In the genomic region with DNA sequence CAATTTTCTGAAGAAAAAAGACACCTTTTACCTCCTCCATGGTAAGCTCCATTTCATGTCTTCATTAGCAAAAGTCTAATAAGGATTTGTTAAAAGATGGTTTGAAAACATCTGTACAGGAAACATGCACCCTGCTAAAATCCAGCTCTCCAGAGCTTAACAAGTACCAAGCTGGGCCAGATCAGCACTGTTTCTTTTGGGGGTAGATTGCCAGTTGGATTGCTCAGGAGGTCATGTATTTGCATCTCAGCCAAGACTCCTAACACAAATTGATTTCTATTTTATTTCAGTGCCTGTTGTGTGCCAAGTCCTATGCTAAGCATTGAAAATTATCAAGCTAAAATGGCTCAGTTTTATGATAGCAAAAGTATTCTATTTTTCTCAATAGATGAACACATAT, we compare ENCODE assay signal across 33 cellular contexts.
"Had no signal": no experiment of that assay in that cellular context is flagged by ENCODE, and none has a peak within 500 bp of the region (broad histone marks: within the 10 kb centered on the region; RNA-seq: fewer than 3 reads in every experiment).

No MANE protein-coding gene starts in this region.

- H3K4me3 Mint-ChIP-seq: activated CD4-positive, alpha-beta memory T cell treated with anti-CD3 and anti-CD28 coated beads for 36 hours; activated CD4-positive, alpha-beta T cell treated with anti-CD3 and anti-CD28 coated beads for 36 hours; activated CD4-positive, alpha-beta T cell treated with anti-CD3 and anti-CD28 coated beads, Interleukin-2, amount 10 ng/mL, durations not matched to agents 24 days and 14 days; activated CD8-positive, alpha-beta memory T cell treated with anti-CD3 and anti-CD28 coated beads, Interleukin-2, amount 10 ng/mL, durations not matched to agents 7 days and 5 days; activated CD8-positive, alpha-beta T cell treated with anti-CD3 and anti-CD28 coated beads, Interleukin-2, amount 10 ng/mL, durations not matched to agents 7 days and 5 days; activated naive CD4-positive, alpha-beta T cell treated with anti-CD3 and anti-CD28 coated beads for 36 hours; activated naive CD4-positive, alpha-beta T cell treated with anti-CD3 and anti-CD28 coated beads, Interleukin-2, amount 50 U/mL, for 24 hours; activated naive CD8-positive, alpha-beta T cell treated with anti-CD3 and anti-CD28 coated beads for 36 hours; activated naive CD8-positive, alpha-beta T cell treated with anti-CD3 and anti-CD28 coated beads, Interleukin-2, amount 50 U/mL, for 24 hours; activated T-helper 1 cell treated with anti-CD3 and anti-CD28 coated beads, Interleukin-12 subunit alpha, Interleukin-12 subunit beta, Interleukin-2, Interleukin-4 antibody, amounts not matched to agents 30 ng/mL and 10 ng/mL and 1 ng/mL, durations not matched to agents 14 hours and 24 hours and 36 hours; central memory CD8-positive, alpha-beta T cell; effector memory CD8-positive, alpha-beta T cell had no signal

- H3K27ac Mint-ChIP-seq: activated CD4-positive, alpha-beta memory T cell treated with anti-CD3 and anti-CD28 coated beads for 36 hours; activated CD4-positive, alpha-beta T cell treated with anti-CD3 and anti-CD28 coated beads for 36 hours; activated CD4-positive, alpha-beta T cell treated with anti-CD3 and anti-CD28 coated beads, Interleukin-2, amount 10 ng/mL, durations not matched to agents 24 days and 14 days; activated CD8-positive, alpha-beta memory T cell treated with anti-CD3 and anti-CD28 coated beads, Interleukin-2, amount 10 ng/mL, durations not matched to agents 7 days and 5 days; activated CD8-positive, alpha-beta T cell treated with anti-CD3 and anti-CD28 coated beads, Interleukin-2, amount 10 ng/mL, durations not matched to agents 7 days and 5 days; activated naive CD4-positive, alpha-beta T cell treated with anti-CD3 and anti-CD28 coated beads for 36 hours; activated naive CD4-positive, alpha-beta T cell treated with anti-CD3 and anti-CD28 coated beads, Interleukin-2, amount 50 U/mL, for 24 hours; activated naive CD8-positive, alpha-beta T cell treated with anti-CD3 and anti-CD28 coated beads for 36 hours; activated naive CD8-positive, alpha-beta T cell treated with anti-CD3 and anti-CD28 coated beads, Interleukin-2, amount 50 U/mL, for 24 hours; activated T-helper 1 cell treated with anti-CD3 and anti-CD28 coated beads, Interleukin-12 subunit alpha, Interleukin-12 subunit beta, Interleukin-2, Interleukin-4 antibody, amounts not matched to agents 30 ng/mL and 10 ng/mL and 1 ng/mL, durations not matched to agents 14 hours and 24 hours and 36 hours; activated T-helper 2 cell treated with anti-CD3 and anti-CD28 coated beads, Interferon-gamma antibody, Interleukin-2, Interleukin-4, amounts not matched to agents 10 μg/mL and 5 μg/mL and 100 μg/mL, durations not matched to agents 14 hours and 24 hours and 36 hours had no signal

- H3K9me3 ChIP-seq: gastrocnemius medialis, heart left ventricle had no signal

- H3K4me3 ChIP-seq: gastrocnemius medialis, heart left ventricle had no signal

- DNase-seq: activated CD4-positive, alpha-beta memory T cell treated with anti-CD3 and anti-CD28 coated beads for 36 hours; activated CD4-positive, alpha-beta T cell treated with anti-CD3 and anti-CD28 coated beads for 36 hours; activated CD4-positive, alpha-beta T cell treated with anti-CD3 and anti-CD28 coated beads, Interleukin-2, amount 10 ng/mL, durations not matched to agents 24 days and 14 days; activated CD4-positive, CD25-positive, alpha-beta regulatory T cell; activated CD4-positive, CD25-positive, alpha-beta regulatory T cell treated with anti-CD3 and anti-CD28 coated beads, Interleukin-2, amount 50 U/mL, for 72 hours; activated CD8-positive, alpha-beta memory T cell treated with anti-CD3 and anti-CD28 coated beads, Interleukin-2, amount 10 ng/mL, durations not matched to agents 7 days and 5 days; activated CD8-positive, alpha-beta memory T cell treated with anti-CD3 and anti-CD28 coated beads, Interleukin-2, amount 50 U/mL, for 4 hours; activated CD8-positive, alpha-beta T cell treated with anti-CD3 and anti-CD28 coated beads, Interleukin-2, amount 10 ng/mL, durations not matched to agents 7 days and 5 days; activated effector memory CD4-positive, alpha-beta T cell treated with anti-CD3 and anti-CD28 coated beads, Interleukin-2, amount 50 U/mL, for 16 hours; activated naive CD4-positive, alpha-beta T cell treated with anti-CD3 and anti-CD28 coated beads for 36 hours; activated naive CD8-positive, alpha-beta T cell treated with anti-CD3 and anti-CD28 coated beads for 36 hours; activated naive CD8-positive, alpha-beta T cell treated with anti-CD3 and anti-CD28 coated beads, Interleukin-2, amount 50 U/mL, for 24 hours; activated T-cell treated with anti-CD3 and anti-CD28 coated beads, Interleukin-2, amount 50 U/mL, for 1 hour; activated T-cell treated with anti-CD3 and anti-CD28 coated beads, Interleukin-2, amount 50 U/mL, for 48 hours; brain microvascular endothelial cell; cortex of kidney; dermis blood vessel endothelial cell; effector CD4-positive, alpha-beta T cell; effector memory CD8-positive, alpha-beta T cell; foreskin keratinocyte; gastrocnemius medialis; glutamatergic neuron; heart left ventricle; T-helper 2 cell had no signal

- H3K27ac ChIP-seq: brain microvascular endothelial cell, foreskin keratinocyte, heart left ventricle had no signal

- ATAC-seq: activated CD4-positive, alpha-beta T cell treated with anti-CD3 and anti-CD28 coated beads for 36 hours; activated CD8-positive, alpha-beta memory T cell treated with anti-CD3 and anti-CD28 coated beads, Interleukin-2, amount 10 ng/mL, durations not matched to agents 7 days and 5 days; activated CD8-positive, alpha-beta T cell treated with anti-CD3 and anti-CD28 coated beads, Interleukin-2, amount 10 ng/mL, durations not matched to agents 7 days and 5 days; activated naive CD8-positive, alpha-beta T cell treated with anti-CD3 and anti-CD28 coated beads, Interleukin-2, amount 50 U/mL, for 24 hours; effector memory CD8-positive, alpha-beta T cell; esophagus mucosa; foreskin keratinocyte; gastrocnemius medialis; heart left ventricle had no signal

- H3K27me3 Mint-ChIP-seq: activated CD4-positive, alpha-beta memory T cell treated with anti-CD3 and anti-CD28 coated beads for 36 hours; activated CD4-positive, alpha-beta T cell treated with anti-CD3 and anti-CD28 coated beads for 36 hours; activated CD4-positive, alpha-beta T cell treated with anti-CD3 and anti-CD28 coated beads, Interleukin-2, amount 10 ng/mL, durations not matched to agents 24 days and 14 days; activated CD8-positive, alpha-beta memory T cell treated with anti-CD3 and anti-CD28 coated beads, Interleukin-2, amount 10 ng/mL, durations not matched to agents 7 days and 5 days; activated naive CD4-positive, alpha-beta T cell treated with anti-CD3 and anti-CD28 coated beads, Interleukin-2, amount 50 U/mL, for 24 hours; activated naive CD8-positive, alpha-beta T cell treated with anti-CD3 and anti-CD28 coated beads for 36 hours; activated naive CD8-positive, alpha-beta T cell treated with anti-CD3 and anti-CD28 coated beads, Interleukin-2, amount 50 U/mL, for 24 hours; central memory CD8-positive, alpha-beta T cell; effector memory CD8-positive, alpha-beta T cell had no signal

- H3K27me3 ChIP-seq: brain microvascular endothelial cell, foreskin keratinocyte, gastrocnemius medialis, heart left ventricle had no signal

- H3K9me3 Mint-ChIP-seq: activated CD4-positive, alpha-beta memory T cell treated with anti-CD3 and anti-CD28 coated beads for 36 hours; activated CD4-positive, alpha-beta T cell treated with anti-CD3 and anti-CD28 coated beads, Interleukin-2, amount 10 ng/mL, durations not matched to agents 24 days and 14 days; activated naive CD4-positive, alpha-beta T cell treated with anti-CD3 and anti-CD28 coated beads for 36 hours; activated naive CD4-positive, alpha-beta T cell treated with anti-CD3 and anti-CD28 coated beads, Interleukin-2, amount 50 U/mL, for 24 hours; activated naive CD8-positive, alpha-beta T cell treated with anti-CD3 and anti-CD28 coated beads for 36 hours; activated naive CD8-positive, alpha-beta T cell treated with anti-CD3 and anti-CD28 coated beads, Interleukin-2, amount 50 U/mL, for 24 hours; activated T-helper 1 cell treated with anti-CD3 and anti-CD28 coated beads, Interleukin-12 subunit alpha, Interleukin-12 subunit beta, Interleukin-2, Interleukin-4 antibody, amounts not matched to agents 30 ng/mL and 10 ng/mL and 1 ng/mL, durations not matched to agents 14 hours and 24 hours and 36 hours; activated T-helper 2 cell treated with anti-CD3 and anti-CD28 coated beads, Interferon-gamma antibody, Interleukin-2, Interleukin-4, amounts not matched to agents 10 μg/mL and 5 μg/mL and 100 μg/mL, durations not matched to agents 14 hours and 24 hours and 36 hours; central memory CD8-positive, alpha-beta T cell had no signal

- H3K4me1 Mint-ChIP-seq: activated CD4-positive, alpha-beta T cell treated with anti-CD3 and anti-CD28 coated beads for 36 hours; activated CD4-positive, alpha-beta T cell treated with anti-CD3 and anti-CD28 coated beads, Interleukin-2, amount 10 ng/mL, durations not matched to agents 24 days and 14 days; activated CD8-positive, alpha-beta memory T cell treated with anti-CD3 and anti-CD28 coated beads, Interleukin-2, amount 10 ng/mL, durations not matched to agents 7 days and 5 days; activated naive CD8-positive, alpha-beta T cell treated with anti-CD3 and anti-CD28 coated beads for 36 hours; activated naive CD8-positive, alpha-beta T cell treated with anti-CD3 and anti-CD28 coated beads, Interleukin-2, amount 50 U/mL, for 24 hours had no signal

- FAIRE-seq: astrocyte, bronchial epithelial cell, colon, endothelial cell of umbilical vein had no signal

- H3K36me3 ChIP-seq: brain microvascular endothelial cell, gastrocnemius medialis, heart left ventricle had no signal

- H3K4me1 ChIP-seq: foreskin keratinocyte had no signal
